2 cellular contexts compared by ENCODE assay signal in genomic region chr14:44960646-44961045, GRCh38.
TF ChIP-seq lines count a peak whose summit lies in the region.

No MANE protein-coding gene starts in this region.

TF ChIP-seq in SK-N-SH, 30 proteins besides CTCF, POLR2A, EP300 and RAD21 (continued from another document):
- TF ChIP-seq SMC3 (IDR thresholded peaks at IDR 0.05; ENCODE audit: low read depth, low read length) (no peak), POLR2AphosphoS5 (IDR thresholded peaks at IDR 0.05; ENCODE audit: low read depth, low read length) (no peak), SIN3A (IDR thresholded peaks at IDR 0.05; ENCODE audit: borderline replicate concordance, low read depth, low read length) (no peak), GATA2 (CRISPR knock-in tag; IDR thresholded peaks at IDR 0.05) (no peak), EZH2phosphoT487 (IDR thresholded peaks at IDR 0.05; ENCODE audit: borderline replicate concordance, low read depth) (no peak)

TF ChIP-seq in SK-N-SH treated with all-trans-retinoic acid at 6 μM for 48 hours, 23 proteins besides CTCF, POLR2A, EP300 and RAD21 (continued from another document):
- no peak for TF ChIP-seq PATZ1 (CRISPR knock-in tag; IDR thresholded peaks at IDR 0.05; ENCODE audit: borderline replicate concordance)
- no peak for TF ChIP-seq PPARA (CRISPR knock-in tag; IDR thresholded peaks at IDR 0.05; ENCODE audit: borderline replicate concordance)
- TF ChIP-seq CSRNP3 (CRISPR knock-in tag; IDR thresholded peaks at IDR 0.05): no peak
- TF ChIP-seq GLIS3 (CRISPR knock-in tag; IDR thresholded peaks at IDR 0.05): no peak
TF ChIP-seq in SK-N-SH treated with all-trans-retinoic acid at 6 μM for 48 hours: peak in this region for 0.
